20 cellular contexts compared by ENCODE assay signal in the genomic region with DNA sequence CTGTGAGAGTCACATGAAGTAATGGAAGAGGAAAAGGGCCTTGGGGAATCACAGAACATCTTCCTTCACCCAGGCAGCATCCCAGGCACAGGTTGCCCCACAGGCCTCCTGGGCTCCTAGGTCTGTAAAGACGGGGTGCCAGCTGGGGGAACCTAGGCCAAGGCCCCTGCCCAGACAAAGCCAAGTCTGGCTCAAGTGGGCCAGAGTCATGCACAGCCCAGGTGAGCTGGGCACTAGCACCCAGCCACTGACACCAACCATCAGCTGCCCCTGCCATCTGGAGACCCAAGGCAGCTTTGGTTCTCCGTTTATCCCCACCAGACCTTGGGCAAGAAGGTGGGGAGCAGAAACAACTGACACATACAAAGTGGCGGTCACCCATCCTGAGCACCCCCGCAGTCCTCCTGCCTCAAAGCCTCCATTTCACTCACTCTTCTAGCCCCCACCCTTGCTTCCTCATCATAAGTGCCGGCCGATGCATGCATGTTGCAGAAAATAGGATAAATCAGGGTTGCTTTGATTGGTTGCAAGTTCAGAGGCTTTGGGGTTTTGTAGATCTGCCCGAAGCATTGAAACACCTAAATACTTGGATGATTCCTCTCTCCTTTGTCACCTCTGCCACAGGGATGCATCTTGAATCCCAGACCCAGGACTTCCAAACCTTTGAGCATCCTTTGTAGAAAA. TPM values are rescaled to one million over a fixed set of nuclear protein-coding genes. Genes with fewer than 3 reads are reported as not detected.
DNase-seq lines count a peak whose midpoint lies in the region; ATAC-seq and TF ChIP-seq lines count a peak whose summit lies in the region.
"Had no signal": no experiment of that assay in that cellular context is flagged by ENCODE, and none has a peak within 500 bp of the region (broad histone marks: within the 10 kb centered on the region; RNA-seq: fewer than 3 reads in every experiment).

No MANE protein-coding gene starts in this region.

- H3K9me3 Mint-ChIP-seq in activated CD8-positive, alpha-beta T cell treated with anti-CD3 and anti-CD28 coated beads for 36 hours, result no peaks in the 10 kb centered on the region
- H3K9me3 Mint-ChIP-seq in effector memory CD8-positive, alpha-beta T cell, result no peaks in the 10 kb centered on the region
- no peaks in the 10 kb centered on the region for H3K9me3 Mint-ChIP-seq in type B pancreatic cell

- ATAC-seq in heart right ventricle, result no peak
- ATAC-seq in activated CD8-positive, alpha-beta T cell treated with anti-CD3 and anti-CD28 coated beads for 36 hours, result no peak
- ATAC-seq in effector memory CD8-positive, alpha-beta T cell (replicated peaks), result no peak
- ATAC-seq: heart left ventricle, Right ventricle myocardium inferior, upper lobe of right lung had no signal

- H3K4me1 ChIP-seq in right atrium auricular region, result no peaks in the 10 kb centered on the region
- peaks cover 0 to 30% (median 0%) of the 10 kb centered on the region in 9 donors for H3K4me1 ChIP-seq in heart right ventricle

- H3K27me3 ChIP-seq in right atrium auricular region (no peaks in the 10 kb centered on the region), heart right ventricle (no peaks in the 10 kb centered on the region)
- H3K27me3 ChIP-seq: heart left ventricle, upper lobe of right lung had no signal

- H3K27me3 Mint-ChIP-seq in activated CD8-positive, alpha-beta T cell treated with anti-CD3 and anti-CD28 coated beads for 36 hours, result no peaks in the 10 kb centered on the region
- H3K27me3 Mint-ChIP-seq in effector memory CD8-positive, alpha-beta T cell, result no peaks in the 10 kb centered on the region
- peaks cover 15% of the 10 kb centered on the region for H3K27me3 Mint-ChIP-seq in type B pancreatic cell

- no peaks in the 10 kb centered on the region for H3K36me3 ChIP-seq in right atrium auricular region
- H3K36me3 ChIP-seq in heart right ventricle, result no peaks in the 10 kb centered on the region
- H3K36me3 ChIP-seq: heart left ventricle, upper lobe of right lung had no signal

- H3K4me1 Mint-ChIP-seq in activated CD8-positive, alpha-beta T cell treated with anti-CD3 and anti-CD28 coated beads for 36 hours (ENCODE audit: low read depth), result peaks cover 73% of the 10 kb centered on the region
- peaks cover 62 to 73% of the 10 kb centered on the region in 2 donors for H3K4me1 Mint-ChIP-seq in effector memory CD8-positive, alpha-beta T cell (ENCODE audit: low read depth in 2 of 2)
- H3K4me1 Mint-ChIP-seq in type B pancreatic cell (ENCODE audit: unreplicated experiment), result peaks cover 5% of the 10 kb centered on the region

- CTCF ChIA-PET in activated CD8-positive, alpha-beta T cell treated with anti-CD3 and anti-CD28 coated beads for 36 hours (lab: Charles Lee), result interaction anchor here (0.9 to 9.8 kb wide), 13 partner anchors 8 to 243 kb away, joined by 3 to 287 read pairs (median 12); a partner anchor contains a TSS

- H3K27ac Mint-ChIP-seq in activated CD8-positive, alpha-beta T cell treated with anti-CD3 and anti-CD28 coated beads for 36 hours, result peak overlapping the region; percentile 82
- peak overlapping the region; percentile 88 to 95 for H3K27ac Mint-ChIP-seq in effector memory CD8-positive, alpha-beta T cell
- H3K27ac Mint-ChIP-seq in type B pancreatic cell, result no peak overlapping the region

- DNase-seq in right atrium auricular region (ENCODE audit: low spot score) (peak; percentile 48), heart right ventricle (no peak), type B pancreatic cell (ENCODE audit: extremely low spot score, unreplicated experiment) (peak; percentile 20), foreskin fibroblast (no peak), G401 (ENCODE audit: low spot score) (no peak), NCI-H345 treated with DMSO at 0.1 percent for 48 hours (lab: John Stamatoyannopoulos, UW; ENCODE audit: unreplicated experiment) (no peak)
- no peak for DNase-seq in activated CD8-positive, alpha-beta T cell treated with anti-CD3 and anti-CD28 coated beads for 36 hours
- DNase-seq in effector memory CD8-positive, alpha-beta T cell, result no peak
- DNase-seq: heart left ventricle; IMR-90; MM.1S; mucosa of descending colon; NCI-H146; NCI-H748 treated with DMSO at 0.1 percent for 48 hours; stimulated activated CD4-positive, alpha-beta T cell treated with anti-CD3 and anti-CD28 coated beads, Interleukin-4, amount 100 ng/mL, for 4 hours; upper lobe of right lung had no signal

- intact Hi-C loops in heart right ventricle (cut with DNase I), result loop anchor here (2.0 to 10.0 kb wide), 10 partner anchors 96 to 628 kb away; no protein-coding TSS in a partner anchor
- intact Hi-C loops in activated CD8-positive, alpha-beta T cell treated with anti-CD3 and anti-CD28 coated beads for 36 hours (cut with micrococcal nuclease), result loop anchor here (5.0 kb wide), 1 partner anchor 228 kb away; a partner anchor contains a TSS

- H3K4me3 ChIP-seq in right atrium auricular region (no peak overlapping the region), heart right ventricle (no peak overlapping the region), foreskin fibroblast (ENCODE audit: low read depth in 1 of 2, low read length in 2 of 2) (no peak overlapping the region)
- H3K4me3 ChIP-seq: heart left ventricle, mucosa of descending colon, upper lobe of right lung had no signal

- POLR2A ChIA-PET in activated CD8-positive, alpha-beta T cell treated with anti-CD3 and anti-CD28 coated beads for 36 hours (lab: Charles Lee), result interaction anchor here (1.2 to 4.4 kb wide), 6 partner anchors 31 to 98 kb away, joined by 4 to 93 read pairs (median 8); a partner anchor contains a TSS

- in situ Hi-C loops in G401 (cut with HindIII; ENCODE audit: low sequenced_read_pairs), result no loop called here

- no peaks in the 10 kb centered on the region for H3K36me3 Mint-ChIP-seq in activated CD8-positive, alpha-beta T cell treated with anti-CD3 and anti-CD28 coated beads for 36 hours (ENCODE audit: low read depth)
- H3K36me3 Mint-ChIP-seq in effector memory CD8-positive, alpha-beta T cell (ENCODE audit: insufficient read depth), result peaks cover 8% of the 10 kb centered on the region
- H3K36me3 Mint-ChIP-seq in type B pancreatic cell, result no peaks in the 10 kb centered on the region

- H3K9me3 ChIP-seq in right atrium auricular region (no peaks in the 10 kb centered on the region), heart right ventricle (no peaks in the 10 kb centered on the region)
- H3K9me3 ChIP-seq: heart left ventricle, mucosa of descending colon, upper lobe of right lung had no signal

- WGBS in heart right ventricle, 2 donors, result 90 to 93% methylated on average over 7 of the region's 7 CpGs

- no peak overlapping the region for H3K4me3 Mint-ChIP-seq in activated CD8-positive, alpha-beta T cell treated with anti-CD3 and anti-CD28 coated beads for 36 hours
- peak overlapping the region; percentile 63 to 76 for H3K4me3 Mint-ChIP-seq in effector memory CD8-positive, alpha-beta T cell
- no peak overlapping the region for H3K4me3 Mint-ChIP-seq in type B pancreatic cell

- no peak for TF ChIP-seq CTCF in right atrium auricular region (IDR thresholded peaks at IDR 0.05)
- TF ChIP-seq CTCF in heart right ventricle (IDR thresholded peaks at IDR 0.05), result no peak
- TF ChIP-seq CTCF in activated CD8-positive, alpha-beta T cell treated with anti-CD3 and anti-CD28 coated beads for 36 hours (IDR thresholded peaks at IDR 0.05), result no peak
- TF ChIP-seq CTCF in type B pancreatic cell (conservative IDR thresholded peaks at IDR 0.05), result no peak
- no peak for TF ChIP-seq CTCF in foreskin fibroblast (IDR thresholded peaks at IDR 0.05; ENCODE audit: low read depth, low read length)

- no peak overlapping the region for H3K27ac ChIP-seq in right atrium auricular region
- H3K27ac ChIP-seq in heart right ventricle, result peak overlapping the region in 1 of 10 donors; percentile 75
- H3K27ac ChIP-seq: upper lobe of right lung, VCaP had no signal

RNA-seq across cellular contexts. Expression of a gene that starts 26.5 kb away (rescaled TPM):
- total RNA-seq in right atrium auricular region, result not detected
- total RNA-seq in heart right ventricle, result 1 to 10 TPM in 2 of 10 donors, under 1 TPM in 1, not detected in 7; 0.34 to 1.4 (median 1.3) TPM
- under 1 TPM in 1 of 2 donors, not detected in 1; 0.36 TPM for polyA plus RNA-seq in heart right ventricle
- total RNA-seq in activated CD8-positive, alpha-beta T cell treated with anti-CD3 and anti-CD28 coated beads for 36 hours, result not detected
- 33.8 and 169 TPM in 2 replicates for total RNA-seq in type B pancreatic cell (ENCODE audit: low replicate concordance)
- not detected in 2 replicates for total RNA-seq in G401 (2014; rRNA removed; shearing (Covaris generic))
- total RNA-seq: IMR-90, Right ventricle myocardium inferior had no signal
- polyA plus RNA-seq: IMR-90 had no signal

RNA-seq across cellular contexts. Expression of a gene that starts 36.4 kb away (rescaled TPM):
- total RNA-seq in right atrium auricular region (not detected), heart right ventricle (not detected), type B pancreatic cell (ENCODE audit: low replicate concordance) (0.17 TPM in 1 of 2 replicates, not detected in the other)
- not detected for polyA plus RNA-seq in heart right ventricle
- total RNA-seq in activated CD8-positive, alpha-beta T cell treated with anti-CD3 and anti-CD28 coated beads for 36 hours, result under 1 TPM; 0.27 to 0.32 TPM
- not detected in 2 replicates for total RNA-seq in G401 (2014; rRNA removed; shearing (Covaris generic))
- total RNA-seq: IMR-90, lower leg skin, mucosa of descending colon, renal cortical epithelial cell, Right ventricle myocardium inferior, upper lobe of right lung had no signal
- polyA plus RNA-seq: heart left ventricle, IMR-90 had no signal

Comparison
In these comparisons a context has a peak if more than half of its experiments do, and no peak if none do; other contexts are left out.
1. DNase-seq: peak in right atrium auricular region (single experiment) and type B pancreatic cell (single experiment); none in heart right ventricle (0 of 2), activated CD8-positive, alpha-beta T cell treated with anti-CD3 and anti-CD28 coated beads for 36 hours (single experiment), effector memory CD8-positive, alpha-beta T cell (0 of 3), foreskin fibroblast (0 of 2), G401 (single experiment) and NCI-H345 treated with DMSO at 0.1 percent for 48 hours (single experiment).
2. H3K4me3 Mint-ChIP-seq: peak in effector memory CD8-positive, alpha-beta T cell (2 of 2); none in activated CD8-positive, alpha-beta T cell treated with anti-CD3 and anti-CD28 coated beads for 36 hours (single experiment) and type B pancreatic cell (single experiment).
3. RNA of a gene that starts 26.5 kb away (total RNA-seq): 33.8 to 169 TPM in type B pancreatic cell; 0.34 to 1.4 TPM in heart right ventricle, not detected in activated CD8-positive, alpha-beta T cell treated with anti-CD3 and anti-CD28 coated beads for 36 hours, not detected in right atrium auricular region and not detected in G401; every median in the first group is over 10 times any median in the second.